ENCODE assay signal across 1 cellular context in the genomic region with DNA sequence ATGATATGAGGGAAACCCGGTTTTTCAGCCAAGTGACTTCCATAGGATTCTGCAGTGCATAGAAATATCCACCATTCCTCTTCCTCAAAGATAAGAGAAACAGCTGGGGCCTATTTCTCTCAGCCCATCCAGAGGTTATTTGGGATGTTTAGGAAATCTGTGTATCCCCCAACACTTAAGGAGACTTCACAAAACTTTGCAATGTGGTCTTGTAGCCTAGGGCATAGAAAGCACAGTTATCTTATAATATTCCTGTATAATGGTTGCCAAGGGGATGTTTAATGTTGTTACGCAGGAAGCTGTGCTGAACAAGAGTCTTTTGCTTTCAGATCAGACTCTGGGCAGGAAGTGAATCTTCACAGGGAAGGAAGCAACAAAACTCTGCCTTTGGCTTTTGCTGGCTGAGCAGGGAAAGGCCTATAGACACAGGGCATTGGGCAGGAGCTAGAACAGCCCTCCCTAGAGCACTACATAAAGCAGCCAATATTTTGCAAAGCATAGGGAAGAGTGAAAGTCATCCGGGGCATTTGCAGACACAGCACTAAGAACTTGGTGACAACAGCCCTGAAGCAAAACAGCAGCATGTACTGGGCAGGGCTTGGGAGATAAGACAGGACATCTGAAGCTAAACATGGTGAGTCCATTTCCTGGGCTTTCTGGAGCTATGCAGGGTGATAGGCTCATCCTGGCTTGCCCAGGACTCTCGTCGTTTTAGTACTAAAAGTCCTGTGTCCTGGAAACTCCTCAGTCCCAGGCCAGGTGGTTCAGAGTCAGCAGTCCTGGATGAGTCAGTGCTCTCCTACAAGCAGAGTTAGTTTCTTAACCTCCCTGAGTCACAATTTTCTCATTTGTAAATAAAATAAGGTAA.
TF ChIP-seq lines count a peak whose summit lies in the region.

No MANE protein-coding gene starts in this region.

TF ChIP-seq in HepG2, 621 proteins besides CTCF, POLR2A, EP300 and RAD21 (continued from another document and continues in another):
- TF ChIP-seq, protein P1, sequence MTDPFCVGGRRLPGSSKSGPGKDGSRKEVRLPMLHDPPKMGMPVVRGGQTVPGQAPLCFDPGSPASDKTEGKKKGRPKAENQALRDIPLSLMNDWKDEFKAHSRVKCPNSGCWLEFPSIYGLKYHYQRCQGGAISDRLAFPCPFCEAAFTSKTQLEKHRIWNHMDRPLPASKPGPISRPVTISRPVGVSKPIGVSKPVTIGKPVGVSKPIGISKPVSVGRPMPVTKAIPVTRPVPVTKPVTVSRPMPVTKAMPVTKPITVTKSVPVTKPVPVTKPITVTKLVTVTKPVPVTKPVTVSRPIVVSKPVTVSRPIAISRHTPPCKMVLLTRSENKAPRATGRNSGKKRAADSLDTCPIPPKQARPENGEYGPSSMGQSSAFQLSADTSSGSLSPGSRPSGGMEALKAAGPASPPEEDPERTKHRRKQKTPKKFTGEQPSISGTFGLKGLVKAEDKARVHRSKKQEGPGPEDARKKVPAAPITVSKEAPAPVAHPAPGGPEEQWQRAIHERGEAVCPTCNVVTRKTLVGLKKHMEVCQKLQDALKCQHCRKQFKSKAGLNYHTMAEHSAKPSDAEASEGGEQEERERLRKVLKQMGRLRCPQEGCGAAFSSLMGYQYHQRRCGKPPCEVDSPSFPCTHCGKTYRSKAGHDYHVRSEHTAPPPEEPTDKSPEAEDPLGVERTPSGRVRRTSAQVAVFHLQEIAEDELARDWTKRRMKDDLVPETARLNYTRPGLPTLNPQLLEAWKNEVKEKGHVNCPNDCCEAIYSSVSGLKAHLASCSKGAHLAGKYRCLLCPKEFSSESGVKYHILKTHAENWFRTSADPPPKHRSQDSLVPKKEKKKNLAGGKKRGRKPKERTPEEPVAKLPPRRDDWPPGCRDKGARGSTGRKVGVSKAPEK (CRISPR knock-in tag; IDR thresholded peaks at IDR 0.05; ENCODE audit: borderline replicate concordance), result no peak
- TF ChIP-seq WIZ (CRISPR knock-in tag; IDR thresholded peaks at IDR 0.05) (no peak), ERF (CRISPR knock-in tag; IDR thresholded peaks at IDR 0.05) (0 out of 2 replicates have a peak, but pooled peaks have one; percentile 49), RFXANK (CRISPR knock-in tag; IDR thresholded peaks at IDR 0.05) (0 out of 2 replicates have a peak, but pooled peaks have one; percentile 52), KDM6A (CRISPR knock-in tag; IDR thresholded peaks at IDR 0.05; ENCODE audit: low read depth) (no peak), ZNF792 (CRISPR knock-in tag; IDR thresholded peaks at IDR 0.05) (peak; percentile 86; the same call in 1 of the 2 replicates), SRSF4 (IDR thresholded peaks at IDR 0.05; ENCODE audit: low read depth, low read length, poor library complexity, severe bottlenecking) (no peak), ZNF382 (CRISPR knock-in tag; IDR thresholded peaks at IDR 0.05; ENCODE audit: borderline replicate concordance) (no peak), FOXP1 (IDR thresholded peaks at IDR 0.05) (0 out of 2 replicates have a peak, but pooled peaks have one; percentile 8), FOXP1 (CRISPR knock-in tag; IDR thresholded peaks at IDR 0.05) (0 out of 2 replicates have a peak, but pooled peaks have one; percentile 27), SALL1 (CRISPR knock-in tag; IDR thresholded peaks at IDR 0.05) (peak; percentile 61), FIP1L1 (IDR thresholded peaks at IDR 0.05; ENCODE audit: borderline replicate concordance, insufficient read depth, low read depth, low read length) (no peak), ZMYM2 (CRISPR knock-in tag; IDR thresholded peaks at IDR 0.05) (no peak), KLF13 (CRISPR knock-in tag; IDR thresholded peaks at IDR 0.05) (no peak), YEATS4 (CRISPR knock-in tag; IDR thresholded peaks at IDR 0.05; ENCODE audit: borderline replicate concordance) (peak; percentile 57; the same call in 1 of the 2 replicates), ZC3H4 (CRISPR knock-in tag; IDR thresholded peaks at IDR 0.05; ENCODE audit: borderline replicate concordance) (no peak), ZNF256 (CRISPR knock-in tag; conservative IDR thresholded peaks at IDR 0.05) (no peak), ZNF33A (CRISPR knock-in tag; IDR thresholded peaks at IDR 0.05; ENCODE audit: borderline replicate concordance) (peak; percentile 75; the same call in 1 of the 2 replicates), ZNF75D (CRISPR knock-in tag; IDR thresholded peaks at IDR 0.05; ENCODE audit: borderline replicate concordance) (no peak), ISL2 (CRISPR knock-in tag; IDR thresholded peaks at IDR 0.05) (0 out of 2 replicates have a peak, but pooled peaks have one; percentile 37), FOXA3 (CRISPR knock-in tag; IDR thresholded peaks at IDR 0.05) (peak; percentile 9; the same call in 1 of the 2 replicates), FOXO1 (CRISPR knock-in tag; IDR thresholded peaks at IDR 0.05) (peak; percentile 46; the same call in 1 of the 2 replicates), BRCA1 (CRISPR knock-in tag; IDR thresholded peaks at IDR 0.05) (0 out of 2 replicates have a peak, but pooled peaks have one; percentile 15), TBX2 (CRISPR knock-in tag; IDR thresholded peaks at IDR 0.05; ENCODE audit: borderline replicate concordance) (peak; percentile 71; the same call in 1 of the 2 replicates), ZNF292 (CRISPR knock-in tag; IDR thresholded peaks at IDR 0.05; ENCODE audit: borderline replicate concordance, low read depth) (peak; percentile 30; the same call in 1 of the 2 replicates), KLF16 (CRISPR knock-in tag; IDR thresholded peaks at IDR 0.05) (no peak), MAFG (CRISPR knock-in tag; IDR thresholded peaks at IDR 0.05) (no peak), ZFP37 (CRISPR knock-in tag; IDR thresholded peaks at IDR 0.05; ENCODE audit: borderline replicate concordance) (no peak), PITX1 (CRISPR knock-in tag; IDR thresholded peaks at IDR 0.05) (peak; percentile 15; the same call in 1 of the 2 replicates), ETV5 (CRISPR knock-in tag; IDR thresholded peaks at IDR 0.05; ENCODE audit: borderline replicate concordance) (peak; percentile 83; the same call in 1 of the 2 replicates), IRF2 (CRISPR knock-in tag; IDR thresholded peaks at IDR 0.05) (no peak), SP5 (CRISPR knock-in tag; IDR thresholded peaks at IDR 0.05; ENCODE audit: borderline replicate concordance, low read depth) (0 out of 2 replicates have a peak, but pooled peaks have one; percentile 8)
- TF ChIP-seq, protein P2, sequence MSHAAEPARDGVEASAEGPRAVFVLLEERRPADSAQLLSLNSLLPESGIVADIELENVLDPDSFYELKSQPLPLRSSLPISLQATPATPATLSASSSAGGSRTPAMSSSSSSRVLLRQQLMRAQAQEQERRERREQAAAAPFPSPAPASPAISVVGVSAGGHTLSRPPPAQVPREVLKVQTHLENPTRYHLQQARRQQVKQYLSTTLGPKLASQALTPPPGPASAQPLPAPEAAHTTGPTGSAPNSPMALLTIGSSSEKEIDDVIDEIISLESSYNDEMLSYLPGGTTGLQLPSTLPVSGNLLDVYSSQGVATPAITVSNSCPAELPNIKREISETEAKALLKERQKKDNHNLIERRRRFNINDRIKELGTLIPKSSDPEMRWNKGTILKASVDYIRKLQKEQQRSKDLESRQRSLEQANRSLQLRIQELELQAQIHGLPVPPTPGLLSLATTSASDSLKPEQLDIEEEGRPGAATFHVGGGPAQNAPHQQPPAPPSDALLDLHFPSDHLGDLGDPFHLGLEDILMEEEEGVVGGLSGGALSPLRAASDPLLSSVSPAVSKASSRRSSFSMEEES (CRISPR knock-in tag; IDR thresholded peaks at IDR 0.05), result peak; percentile 69
- TF ChIP-seq, protein P3, sequence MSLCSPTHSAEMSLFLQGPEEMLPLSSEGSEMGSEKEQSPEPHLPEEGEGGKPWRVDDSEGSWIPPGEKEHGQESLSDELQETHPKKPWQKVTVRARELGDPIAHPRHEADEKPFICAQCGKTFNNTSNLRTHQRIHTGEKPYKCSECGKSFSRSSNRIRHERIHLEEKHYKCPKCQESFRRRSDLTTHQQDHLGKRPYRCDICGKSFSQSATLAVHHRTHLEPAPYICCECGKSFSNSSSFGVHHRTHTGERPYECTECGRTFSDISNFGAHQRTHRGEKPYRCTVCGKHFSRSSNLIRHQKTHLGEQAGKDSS (CRISPR knock-in tag; IDR thresholded peaks at IDR 0.05; ENCODE audit: borderline replicate concordance, low read depth), result peak; percentile 49; the same call in 1 of the 2 replicates
- TF ChIP-seq, protein P4, sequence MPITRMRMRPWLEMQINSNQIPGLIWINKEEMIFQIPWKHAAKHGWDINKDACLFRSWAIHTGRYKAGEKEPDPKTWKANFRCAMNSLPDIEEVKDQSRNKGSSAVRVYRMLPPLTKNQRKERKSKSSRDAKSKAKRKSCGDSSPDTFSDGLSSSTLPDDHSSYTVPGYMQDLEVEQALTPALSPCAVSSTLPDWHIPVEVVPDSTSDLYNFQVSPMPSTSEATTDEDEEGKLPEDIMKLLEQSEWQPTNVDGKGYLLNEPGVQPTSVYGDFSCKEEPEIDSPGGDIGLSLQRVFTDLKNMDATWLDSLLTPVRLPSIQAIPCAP (CRISPR knock-in tag; IDR thresholded peaks at IDR 0.05; ENCODE audit: low read depth), result 0 out of 2 replicates have a peak, but pooled peaks have one; percentile 46
- TF ChIP-seq, protein P5, sequence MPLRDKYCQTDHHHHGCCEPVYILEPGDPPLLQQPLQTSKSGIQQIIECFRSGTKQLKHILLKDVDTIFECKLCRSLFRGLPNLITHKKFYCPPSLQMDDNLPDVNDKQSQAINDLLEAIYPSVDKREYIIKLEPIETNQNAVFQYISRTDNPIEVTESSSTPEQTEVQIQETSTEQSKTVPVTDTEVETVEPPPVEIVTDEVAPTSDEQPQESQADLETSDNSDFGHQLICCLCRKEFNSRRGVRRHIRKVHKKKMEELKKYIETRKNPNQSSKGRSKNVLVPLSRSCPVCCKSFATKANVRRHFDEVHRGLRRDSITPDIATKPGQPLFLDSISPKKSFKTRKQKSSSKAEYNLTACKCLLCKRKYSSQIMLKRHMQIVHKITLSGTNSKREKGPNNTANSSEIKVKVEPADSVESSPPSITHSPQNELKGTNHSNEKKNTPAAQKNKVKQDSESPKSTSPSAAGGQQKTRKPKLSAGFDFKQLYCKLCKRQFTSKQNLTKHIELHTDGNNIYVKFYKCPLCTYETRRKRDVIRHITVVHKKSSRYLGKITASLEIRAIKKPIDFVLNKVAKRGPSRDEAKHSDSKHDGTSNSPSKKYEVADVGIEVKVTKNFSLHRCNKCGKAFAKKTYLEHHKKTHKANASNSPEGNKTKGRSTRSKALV (CRISPR knock-in tag; IDR thresholded peaks at IDR 0.05), result 0 out of 2 replicates have a peak, but pooled peaks have one; percentile 24
- TF ChIP-seq, protein P6, sequence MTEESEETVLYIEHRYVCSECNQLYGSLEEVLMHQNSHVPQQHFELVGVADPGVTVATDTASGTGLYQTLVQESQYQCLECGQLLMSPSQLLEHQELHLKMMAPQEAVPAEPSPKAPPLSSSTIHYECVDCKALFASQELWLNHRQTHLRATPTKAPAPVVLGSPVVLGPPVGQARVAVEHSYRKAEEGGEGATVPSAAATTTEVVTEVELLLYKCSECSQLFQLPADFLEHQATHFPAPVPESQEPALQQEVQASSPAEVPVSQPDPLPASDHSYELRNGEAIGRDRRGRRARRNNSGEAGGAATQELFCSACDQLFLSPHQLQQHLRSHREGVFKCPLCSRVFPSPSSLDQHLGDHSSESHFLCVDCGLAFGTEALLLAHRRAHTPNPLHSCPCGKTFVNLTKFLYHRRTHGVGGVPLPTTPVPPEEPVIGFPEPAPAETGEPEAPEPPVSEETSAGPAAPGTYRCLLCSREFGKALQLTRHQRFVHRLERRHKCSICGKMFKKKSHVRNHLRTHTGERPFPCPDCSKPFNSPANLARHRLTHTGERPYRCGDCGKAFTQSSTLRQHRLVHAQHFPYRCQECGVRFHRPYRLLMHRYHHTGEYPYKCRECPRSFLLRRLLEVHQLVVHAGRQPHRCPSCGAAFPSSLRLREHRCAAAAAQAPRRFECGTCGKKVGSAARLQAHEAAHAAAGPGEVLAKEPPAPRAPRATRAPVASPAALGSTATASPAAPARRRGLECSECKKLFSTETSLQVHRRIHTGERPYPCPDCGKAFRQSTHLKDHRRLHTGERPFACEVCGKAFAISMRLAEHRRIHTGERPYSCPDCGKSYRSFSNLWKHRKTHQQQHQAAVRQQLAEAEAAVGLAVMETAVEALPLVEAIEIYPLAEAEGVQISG (CRISPR knock-in tag; IDR thresholded peaks at IDR 0.05), result peak; percentile 58; the same call in 1 of the 2 replicates
- TF ChIP-seq, protein P7, sequence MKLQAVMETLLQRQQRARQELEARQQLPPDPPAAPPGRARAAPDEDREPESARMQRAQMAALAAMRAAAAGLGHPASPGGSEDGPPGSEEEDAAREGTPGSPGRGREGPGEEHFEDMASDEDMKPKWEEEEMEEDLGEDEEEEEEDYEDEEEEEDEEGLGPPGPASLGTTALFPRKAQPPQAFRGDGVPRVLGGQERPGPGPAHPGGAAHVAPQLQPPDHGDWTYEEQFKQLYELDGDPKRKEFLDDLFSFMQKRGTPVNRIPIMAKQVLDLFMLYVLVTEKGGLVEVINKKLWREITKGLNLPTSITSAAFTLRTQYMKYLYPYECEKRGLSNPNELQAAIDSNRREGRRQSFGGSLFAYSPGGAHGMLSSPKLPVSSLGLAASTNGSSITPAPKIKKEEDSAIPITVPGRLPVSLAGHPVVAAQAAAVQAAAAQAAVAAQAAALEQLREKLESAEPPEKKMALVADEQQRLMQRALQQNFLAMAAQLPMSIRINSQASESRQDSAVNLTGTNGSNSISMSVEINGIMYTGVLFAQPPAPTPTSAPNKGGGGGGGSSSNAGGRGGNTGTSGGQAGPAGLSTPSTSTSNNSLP (IDR thresholded peaks at IDR 0.05; ENCODE audit: low read depth, low read length), result peak; percentile 64; the same call in 1 of the 2 replicates
- TF ChIP-seq, protein P8, sequence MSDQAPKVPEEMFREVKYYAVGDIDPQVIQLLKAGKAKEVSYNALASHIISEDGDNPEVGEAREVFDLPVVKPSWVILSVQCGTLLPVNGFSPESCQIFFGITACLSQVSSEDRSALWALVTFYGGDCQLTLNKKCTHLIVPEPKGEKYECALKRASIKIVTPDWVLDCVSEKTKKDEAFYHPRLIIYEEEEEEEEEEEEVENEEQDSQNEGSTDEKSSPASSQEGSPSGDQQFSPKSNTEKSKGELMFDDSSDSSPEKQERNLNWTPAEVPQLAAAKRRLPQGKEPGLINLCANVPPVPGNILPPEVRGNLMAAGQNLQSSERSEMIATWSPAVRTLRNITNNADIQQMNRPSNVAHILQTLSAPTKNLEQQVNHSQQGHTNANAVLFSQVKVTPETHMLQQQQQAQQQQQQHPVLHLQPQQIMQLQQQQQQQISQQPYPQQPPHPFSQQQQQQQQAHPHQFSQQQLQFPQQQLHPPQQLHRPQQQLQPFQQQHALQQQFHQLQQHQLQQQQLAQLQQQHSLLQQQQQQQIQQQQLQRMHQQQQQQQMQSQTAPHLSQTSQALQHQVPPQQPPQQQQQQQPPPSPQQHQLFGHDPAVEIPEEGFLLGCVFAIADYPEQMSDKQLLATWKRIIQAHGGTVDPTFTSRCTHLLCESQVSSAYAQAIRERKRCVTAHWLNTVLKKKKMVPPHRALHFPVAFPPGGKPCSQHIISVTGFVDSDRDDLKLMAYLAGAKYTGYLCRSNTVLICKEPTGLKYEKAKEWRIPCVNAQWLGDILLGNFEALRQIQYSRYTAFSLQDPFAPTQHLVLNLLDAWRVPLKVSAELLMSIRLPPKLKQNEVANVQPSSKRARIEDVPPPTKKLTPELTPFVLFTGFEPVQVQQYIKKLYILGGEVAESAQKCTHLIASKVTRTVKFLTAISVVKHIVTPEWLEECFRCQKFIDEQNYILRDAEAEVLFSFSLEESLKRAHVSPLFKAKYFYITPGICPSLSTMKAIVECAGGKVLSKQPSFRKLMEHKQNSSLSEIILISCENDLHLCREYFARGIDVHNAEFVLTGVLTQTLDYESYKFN (CRISPR knock-in tag; conservative IDR thresholded peaks at IDR 0.05), result peak; percentile 53
